Comparison of ENCODE assay signal across 27 cellular contexts in the genomic region with DNA sequence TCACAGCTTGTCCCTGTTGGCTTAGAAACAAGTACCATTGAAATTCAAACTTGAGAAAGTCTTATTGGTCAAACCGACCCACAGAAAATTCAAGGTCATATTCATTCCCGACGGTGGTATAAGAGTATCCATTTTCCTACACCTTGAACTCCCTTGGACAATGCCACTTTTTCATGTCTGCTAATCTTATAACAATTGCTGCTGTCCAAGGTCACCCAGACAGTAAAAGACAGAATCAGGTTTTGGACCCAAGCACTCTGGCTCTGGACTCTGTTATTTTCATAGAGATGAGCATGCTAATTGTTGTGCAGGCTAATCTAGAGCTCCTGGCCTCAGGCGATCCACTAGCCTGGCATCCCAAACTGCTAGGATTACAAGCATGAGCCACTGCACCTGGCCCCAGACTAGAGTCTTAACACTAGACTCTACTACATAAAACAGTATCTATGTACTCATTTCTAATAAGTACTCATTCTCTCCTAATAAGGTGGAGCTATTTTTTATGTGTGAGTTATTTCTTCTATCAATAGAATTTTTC.
"Had no signal": no experiment of that assay in that cellular context is flagged by ENCODE, and none has a peak within 500 bp of the region (broad histone marks: within the 10 kb centered on the region; RNA-seq: fewer than 3 reads in every experiment).

No MANE protein-coding gene starts in this region.

- H3K9me3 Mint-ChIP-seq: mesothelial cell of epicardium; naive thymus-derived CD4-positive, alpha-beta T cell; nephron; neural progenitor cell; stimulated activated effector memory CD8-positive, alpha-beta T cell treated with anti-CD3 and anti-CD28 coated beads, Interleukin-12 subunit alpha, Interleukin-12 subunit beta, amount 100 ng/mL, for 72 hours had no signal

- H3K79me2 ChIP-seq: hepatocyte had no signal

- H3K4me2 ChIP-seq: hepatocyte, neural progenitor cell had no signal

- H3K36me3 ChIP-seq: neural progenitor cell, prostate gland, sigmoid colon, thoracic aorta, upper lobe of right lung, vagina had no signal

- H3K4me3 Mint-ChIP-seq: mesothelial cell of epicardium; naive thymus-derived CD4-positive, alpha-beta T cell; nephron; neural progenitor cell; stimulated activated effector memory CD8-positive, alpha-beta T cell treated with anti-CD3 and anti-CD28 coated beads, Interleukin-12 subunit alpha, Interleukin-12 subunit beta, amount 100 ng/mL, for 72 hours had no signal

- H3K4me3 ChIP-seq: coronary artery, esophagus muscularis mucosa, gastroesophageal sphincter, heart left ventricle, hepatocyte, mucosa of descending colon, neural progenitor cell, prostate gland, sigmoid colon, thoracic aorta, tibial nerve, upper lobe of right lung, vagina had no signal

- ATAC-seq: foreskin keratinocyte; gastroesophageal sphincter; heart left ventricle; left lobe of liver; mucosa of descending colon; naive thymus-derived CD4-positive, alpha-beta T cell; right cardiac atrium; stimulated activated effector memory CD8-positive, alpha-beta T cell treated with anti-CD3 and anti-CD28 coated beads, Interleukin-12 subunit alpha, Interleukin-12 subunit beta, amount 100 ng/mL, for 72 hours; stimulated activated naive CD8-positive, alpha-beta T cell treated with anti-CD3 and anti-CD28 coated beads, Interleukin-15, Interleukin-2, amounts not matched to agents 100 U/mL and 50 U/mL, for 24 hours; upper lobe of right lung had no signal

- DNase-seq: dermis blood vessel endothelial cell; effector memory CD4-positive, alpha-beta T cell; foreskin keratinocyte; heart left ventricle; kidney; mesenchymal stem cell; mucosa of descending colon; naive thymus-derived CD4-positive, alpha-beta T cell; right cardiac atrium; sigmoid colon; stimulated activated CD4-positive, alpha-beta T cell treated with anti-CD3 and anti-CD28 coated beads, Interleukin-2, amount 100 ng/mL, for 24 hours; stimulated activated CD4-positive, alpha-beta T cell treated with anti-CD3 and anti-CD28 coated beads, Interleukin-4, amount 100 ng/mL, for 24 hours; stimulated activated naive CD8-positive, alpha-beta T cell treated with anti-CD3 and anti-CD28 coated beads, Interleukin-15, Interleukin-2, amounts not matched to agents 100 U/mL and 50 U/mL, for 24 hours; upper lobe of right lung had no signal

- H3K27me3 ChIP-seq: esophagus muscularis mucosa, gastroesophageal sphincter, heart left ventricle, hepatocyte, neural progenitor cell, sigmoid colon, tibial nerve, upper lobe of right lung, vagina had no signal

- H2AFZ ChIP-seq: hepatocyte, neural progenitor cell had no signal

- H3K36me3 Mint-ChIP-seq: mesothelial cell of epicardium; neural progenitor cell; stimulated activated effector memory CD8-positive, alpha-beta T cell treated with anti-CD3 and anti-CD28 coated beads, Interleukin-12 subunit alpha, Interleukin-12 subunit beta, amount 100 ng/mL, for 72 hours had no signal

- H3K9me3 ChIP-seq: esophagus muscularis mucosa, gastroesophageal sphincter, heart left ventricle, mucosa of descending colon, prostate gland, sigmoid colon, thoracic aorta, tibial nerve, upper lobe of right lung, vagina had no signal

- H3K4me1 ChIP-seq: esophagus muscularis mucosa, foreskin keratinocyte, gastroesophageal sphincter, prostate gland, tibial nerve, upper lobe of right lung had no signal

- H3K27ac Mint-ChIP-seq: mesothelial cell of epicardium; naive thymus-derived CD4-positive, alpha-beta T cell; nephron; neural progenitor cell; stimulated activated effector memory CD8-positive, alpha-beta T cell treated with anti-CD3 and anti-CD28 coated beads, Interleukin-12 subunit alpha, Interleukin-12 subunit beta, amount 100 ng/mL, for 72 hours had no signal

- H3K27ac ChIP-seq: coronary artery, esophagus muscularis mucosa, foreskin keratinocyte, gastroesophageal sphincter, hepatocyte, neural progenitor cell, prostate gland, sigmoid colon, thoracic aorta, tibial nerve, upper lobe of right lung, vagina had no signal

- H3K4me1 Mint-ChIP-seq: naive thymus-derived CD4-positive, alpha-beta T cell; neural progenitor cell had no signal
